Comparison of ENCODE assay signal across 28 cellular contexts in the genomic region with DNA sequence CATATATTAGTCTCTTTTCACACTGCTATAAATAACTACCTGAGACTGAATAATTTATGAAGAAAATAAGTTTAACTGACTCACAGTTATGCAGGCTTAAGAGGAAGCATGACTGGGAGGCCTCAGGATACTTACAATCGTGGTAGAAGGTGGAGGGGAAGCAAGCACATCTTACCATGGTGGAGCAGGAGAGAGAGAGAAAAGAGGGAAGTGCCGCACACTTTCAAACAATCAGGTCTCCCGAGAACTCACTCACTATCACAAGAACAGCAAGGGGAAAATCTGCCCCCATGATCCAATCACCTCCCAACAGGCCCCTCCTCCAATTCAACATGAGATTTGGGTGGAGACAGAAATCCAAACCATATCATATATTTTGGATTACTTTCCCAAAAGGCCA.
"Had no signal": no experiment of that assay in that cellular context is flagged by ENCODE, and none has a peak within 500 bp of the region (broad histone marks: within the 10 kb centered on the region; RNA-seq: fewer than 3 reads in every experiment).

No MANE protein-coding gene starts in this region.

- H3K9me3 Mint-ChIP-seq: natural killer cell; neural progenitor cell; stimulated activated effector memory CD8-positive, alpha-beta T cell treated with anti-CD3 and anti-CD28 coated beads, Interleukin-12 subunit alpha, Interleukin-12 subunit beta, amount 100 ng/mL, for 72 hours; T-helper 2 cell treated with Interferon-gamma antibody and Interleukin-4, amounts not matched to agents 5 μg/mL and 100 μg/mL, for 36 hours had no signal

- H3K36me3 Mint-ChIP-seq: activated naive CD8-positive, alpha-beta T cell; natural killer cell; neural progenitor cell; stimulated activated effector memory CD8-positive, alpha-beta T cell treated with anti-CD3 and anti-CD28 coated beads, Interleukin-12 subunit alpha, Interleukin-12 subunit beta, amount 100 ng/mL, for 72 hours had no signal

- H3K4me3 Mint-ChIP-seq: activated B cell treated with CpG ODN at 0.5 μM for 24 hours; activated CD4-positive, alpha-beta T cell treated with anti-CD3 and anti-CD28 coated beads for 36 hours; activated naive CD8-positive, alpha-beta T cell; natural killer cell; neural progenitor cell; stimulated activated effector memory CD8-positive, alpha-beta T cell treated with anti-CD3 and anti-CD28 coated beads, Interleukin-12 subunit alpha, Interleukin-12 subunit beta, amount 100 ng/mL, for 72 hours; T-helper 2 cell treated with Interferon-gamma antibody and Interleukin-4, amounts not matched to agents 5 μg/mL and 100 μg/mL, for 36 hours had no signal

- H3K4me1 Mint-ChIP-seq: natural killer cell; neural progenitor cell; stimulated activated effector memory CD8-positive, alpha-beta T cell treated with anti-CD3 and anti-CD28 coated beads, Interleukin-12 subunit alpha, Interleukin-12 subunit beta, amount 100 ng/mL, for 72 hours had no signal

- DNase-seq: activated B cell treated with CpG ODN at 0.5 μM for 24 hours; activated CD4-positive, alpha-beta T cell treated with anti-CD3 and anti-CD28 coated beads for 36 hours; activated effector memory CD4-positive, alpha-beta T cell treated with Interleukin-2 at 50 U/mL for 16 hours; activated naive CD4-positive, alpha-beta T cell treated with Interleukin-2 at 50 U/mL for 16 hours; activated T-cell treated with anti-CD3 and anti-CD28 coated beads for 4 hours; anterior cingulate cortex; cerebellar nuclear complex; colonic mucosa; dorsolateral prefrontal cortex; effector memory CD4-positive, alpha-beta T cell; erythroblast; gastrocnemius medialis; islet precursor cell; left ventricle myocardium inferior; mesendoderm; natural killer cell; occipital lobe; psoas muscle; sigmoid colon; small intestine; stimulated activated CD4-positive, alpha-beta T cell treated with anti-CD3 and anti-CD28 coated beads, Interleukin-4, amount 100 ng/mL, for 24 hours; stomach; thyroid gland; upper lobe of left lung had no signal

- H3K27ac Mint-ChIP-seq: activated B cell treated with CpG ODN at 0.5 μM for 24 hours; activated CD4-positive, alpha-beta T cell treated with anti-CD3 and anti-CD28 coated beads for 36 hours; activated naive CD8-positive, alpha-beta T cell; natural killer cell; neural progenitor cell; stimulated activated effector memory CD8-positive, alpha-beta T cell treated with anti-CD3 and anti-CD28 coated beads, Interleukin-12 subunit alpha, Interleukin-12 subunit beta, amount 100 ng/mL, for 72 hours; T-helper 2 cell treated with Interferon-gamma antibody and Interleukin-4, amounts not matched to agents 5 μg/mL and 100 μg/mL, for 36 hours had no signal

- ATAC-seq: activated CD4-positive, alpha-beta T cell treated with anti-CD3 and anti-CD28 coated beads for 36 hours; gastrocnemius medialis; natural killer cell; psoas muscle; stimulated activated effector memory CD8-positive, alpha-beta T cell treated with anti-CD3 and anti-CD28 coated beads, Interleukin-12 subunit alpha, Interleukin-12 subunit beta, amount 100 ng/mL, for 72 hours had no signal

- H3K27me3 Mint-ChIP-seq: activated B cell treated with CpG ODN at 0.5 μM for 24 hours; activated CD4-positive, alpha-beta T cell treated with anti-CD3 and anti-CD28 coated beads for 36 hours; activated naive CD8-positive, alpha-beta T cell had no signal
